8 cellular contexts compared by ENCODE assay signal in the genomic region with DNA sequence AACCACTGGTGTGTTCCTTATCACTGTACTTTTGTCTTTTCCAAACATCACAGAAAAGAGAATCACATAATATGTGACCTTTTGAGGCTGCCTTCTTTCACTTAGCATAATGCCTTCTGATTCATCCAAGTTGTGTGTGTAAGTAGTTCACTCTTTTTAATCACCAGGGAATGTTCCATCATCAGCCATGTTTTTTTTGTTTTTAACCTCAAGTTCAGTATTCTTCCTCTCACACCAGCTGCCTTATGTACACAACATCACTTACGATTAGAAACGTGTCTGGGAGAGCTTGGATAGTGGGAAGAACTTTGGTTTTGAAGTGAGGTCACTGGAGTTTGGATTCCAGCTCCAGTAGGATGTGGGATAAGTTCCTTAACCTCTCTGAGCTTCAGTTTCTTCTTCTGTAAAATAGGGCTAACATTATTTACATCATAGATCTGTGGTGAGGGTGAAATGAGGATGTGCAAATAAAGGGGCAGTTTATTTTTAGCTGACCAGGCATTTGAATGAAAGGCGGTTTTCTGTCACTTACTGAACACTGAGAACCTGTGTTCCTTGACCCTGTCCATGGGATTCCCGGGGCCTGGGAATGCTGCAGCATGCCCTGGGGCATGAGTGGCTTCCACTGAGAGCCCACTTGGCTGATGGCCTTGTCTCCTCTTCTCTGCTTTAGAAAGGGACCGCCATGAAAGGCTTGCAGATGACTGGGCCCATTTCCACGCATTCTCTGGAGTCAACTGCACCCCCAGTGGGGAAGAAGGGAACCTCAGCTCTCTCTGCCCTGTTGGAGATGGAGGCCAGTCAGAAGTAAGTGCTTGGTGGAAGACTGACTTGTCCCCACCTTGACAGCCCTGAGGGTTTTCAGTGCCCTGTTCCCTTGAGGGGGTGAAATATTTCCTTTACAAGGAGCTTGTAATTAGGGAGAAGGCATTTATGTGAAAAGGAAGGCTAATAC.
A peak's percentile ranks its signal among the peaks of the same experiment; 100 is the strongest.
DNase-seq lines count a peak whose midpoint lies in the region; ATAC-seq and TF ChIP-seq lines count a peak whose summit lies in the region.

No MANE protein-coding gene starts in this region.

- H3F3A ChIP-seq in smooth muscle cell (ENCODE audit: low read depth): no peaks in the 10 kb centered on the region

- WGBS in smooth muscle cell (ENCODE audit: low lambda C conversion rate): 83% methylated on average over 6 of the region's 6 CpGs

- H3K4me2 ChIP-seq in smooth muscle cell: no peak overlapping the region

- no peaks in the 10 kb centered on the region for H4K20me1 ChIP-seq in smooth muscle cell (ENCODE audit: low read depth)

- H3K4me1 ChIP-seq in smooth muscle cell (ENCODE audit: low read depth): no peaks in the 10 kb centered on the region

- H3K27ac ChIP-seq in smooth muscle cell (ENCODE audit: low read depth): no peak overlapping the region

- ATAC-seq in HG02870 (IDR thresholded peaks at IDR 0.05; ENCODE audit: unreplicated experiment) (no peak), HG03457 (IDR thresholded peaks at IDR 0.05; ENCODE audit: unreplicated experiment) (no peak)

- H3K27me3 ChIP-seq in smooth muscle cell (ENCODE audit: low read depth): no peaks in the 10 kb centered on the region

- no peak overlapping the region for H2AFZ ChIP-seq in smooth muscle cell (ENCODE audit: low read depth)

- H3K9me3 ChIP-seq in smooth muscle cell (replicated peaks; ENCODE audit: low read depth): no peaks in the 10 kb centered on the region

- H3K36me3 ChIP-seq in smooth muscle cell (ENCODE audit: low read depth): peaks cover 11% of the 10 kb centered on the region

- DNase-seq in activated T-cell treated with anti-CD3 and anti-CD28 coated beads, Interleukin-2, amount 50 U/mL, for 48 hours: peak; percentile 22 to 25
- DNase-seq in activated T-cell treated with anti-CD3 and anti-CD28 coated beads for 4 hours (no peak), NAMALWA (ENCODE audit: low spot score) (peak; percentile 52), choroid plexus epithelial cell (ENCODE audit: low read depth) (peak; percentile 83), smooth muscle cell (lab: John Stamatoyannopoulos, UW; ENCODE audit: unreplicated experiment) (no peak), A172 (ENCODE audit: low spot score) (no peak)

- H3K4me3 ChIP-seq in choroid plexus epithelial cell (ENCODE audit: low read depth, low read length) (no peak overlapping the region), smooth muscle cell (no peak overlapping the region)

- peak; percentile 54 for TF ChIP-seq CTCF in choroid plexus epithelial cell (conservative IDR thresholded peaks at IDR 0.05; ENCODE audit: low read depth, low read length)
- TF ChIP-seq CTCF in smooth muscle cell (IDR thresholded peaks at IDR 0.05; ENCODE audit: borderline replicate concordance, insufficient read depth, poor library complexity, severe bottlenecking): peak; percentile 16

- no peaks in the 10 kb centered on the region for H3K79me2 ChIP-seq in smooth muscle cell (ENCODE audit: low read depth)

- H3K9ac ChIP-seq in smooth muscle cell (ENCODE audit: low read depth): no peak overlapping the region

Comparison
In these comparisons a context has a peak if more than half of its experiments do, and no peak if none do; other contexts are left out.
1. DNase-seq: peak in activated T-cell treated with anti-CD3 and anti-CD28 coated beads, Interleukin-2, amount 50 U/mL, for 48 hours (2 of 2), NAMALWA (single experiment) and choroid plexus epithelial cell (single experiment); none in activated T-cell treated with anti-CD3 and anti-CD28 coated beads for 4 hours (single experiment), smooth muscle cell (single experiment) and A172 (single experiment).